Comparison of ENCODE assay signal across 1 cellular context in the genomic region with DNA sequence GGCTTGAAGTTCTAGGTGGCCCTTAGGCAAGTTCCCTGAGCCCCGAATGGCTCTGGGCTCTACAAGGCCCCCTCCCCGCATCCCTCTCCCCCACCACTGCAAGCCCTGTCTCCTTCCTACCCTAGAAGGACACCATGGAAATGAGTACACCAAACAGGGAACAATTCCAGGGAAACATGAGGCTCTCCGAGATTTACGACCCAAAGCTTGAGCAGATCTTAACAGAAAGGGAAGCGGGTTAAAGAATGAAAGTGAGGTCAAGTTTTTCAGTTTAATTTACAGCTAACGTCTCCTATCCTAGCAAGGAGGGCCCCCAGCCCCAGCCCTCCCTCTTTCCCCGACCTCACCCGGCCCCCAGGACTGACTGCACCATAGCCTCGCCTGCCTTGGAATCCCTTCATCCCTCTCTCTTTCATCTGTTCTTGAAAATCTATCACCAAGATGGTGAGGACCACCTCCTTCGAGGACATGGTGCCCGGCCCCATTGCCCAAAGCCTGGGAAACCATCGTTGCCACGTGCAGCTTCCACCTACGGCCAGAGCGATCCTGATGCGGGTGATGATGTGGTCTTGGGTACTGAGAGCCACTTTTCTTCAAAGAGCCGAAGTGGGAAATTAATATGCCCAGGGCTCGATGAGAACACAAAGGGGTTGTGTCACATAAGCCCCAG.
TF ChIP-seq lines count a peak whose summit lies in the region.

No MANE protein-coding gene starts in this region.

TF ChIP-seq in HepG2, 621 proteins besides CTCF, POLR2A, EP300 and RAD21:
- TF ChIP-seq, protein P1, sequence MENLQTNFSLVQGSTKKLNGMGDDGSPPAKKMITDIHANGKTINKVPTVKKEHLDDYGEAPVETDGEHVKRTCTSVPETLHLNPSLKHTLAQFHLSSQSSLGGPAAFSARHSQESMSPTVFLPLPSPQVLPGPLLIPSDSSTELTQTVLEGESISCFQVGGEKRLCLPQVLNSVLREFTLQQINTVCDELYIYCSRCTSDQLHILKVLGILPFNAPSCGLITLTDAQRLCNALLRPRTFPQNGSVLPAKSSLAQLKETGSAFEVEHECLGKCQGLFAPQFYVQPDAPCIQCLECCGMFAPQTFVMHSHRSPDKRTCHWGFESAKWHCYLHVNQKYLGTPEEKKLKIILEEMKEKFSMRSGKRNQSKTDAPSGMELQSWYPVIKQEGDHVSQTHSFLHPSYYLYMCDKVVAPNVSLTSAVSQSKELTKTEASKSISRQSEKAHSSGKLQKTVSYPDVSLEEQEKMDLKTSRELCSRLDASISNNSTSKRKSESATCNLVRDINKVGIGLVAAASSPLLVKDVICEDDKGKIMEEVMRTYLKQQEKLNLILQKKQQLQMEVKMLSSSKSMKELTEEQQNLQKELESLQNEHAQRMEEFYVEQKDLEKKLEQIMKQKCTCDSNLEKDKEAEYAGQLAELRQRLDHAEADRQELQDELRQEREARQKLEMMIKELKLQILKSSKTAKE (CRISPR knock-in tag; IDR thresholded peaks at IDR 0.05; ENCODE audit: borderline replicate concordance) = no peak
- TF ChIP-seq, protein P2, sequence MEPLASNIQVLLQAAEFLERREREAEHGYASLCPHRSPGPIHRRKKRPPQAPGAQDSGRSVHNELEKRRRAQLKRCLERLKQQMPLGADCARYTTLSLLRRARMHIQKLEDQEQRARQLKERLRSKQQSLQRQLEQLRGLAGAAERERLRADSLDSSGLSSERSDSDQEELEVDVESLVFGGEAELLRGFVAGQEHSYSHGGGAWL (CRISPR knock-in tag; IDR thresholded peaks at IDR 0.05) = no peak
- no peak for TF ChIP-seq PAF1 (CRISPR knock-in tag; IDR thresholded peaks at IDR 0.05)
- TF ChIP-seq PLRG1 (conservative IDR thresholded peaks at IDR 0.05) = no peak
- TF ChIP-seq CCDC6 (CRISPR knock-in tag; IDR thresholded peaks at IDR 0.05) = no peak
- TF ChIP-seq TARDBP (CRISPR knock-in tag; IDR thresholded peaks at IDR 0.05) = no peak
- no peak for TF ChIP-seq ZNF496 (CRISPR knock-in tag; IDR thresholded peaks at IDR 0.05; ENCODE audit: insufficient replicate concordance)
- TF ChIP-seq REXO4 (CRISPR knock-in tag; IDR thresholded peaks at IDR 0.05; ENCODE audit: borderline replicate concordance) = no peak
- TF ChIP-seq NCOR1 (IDR thresholded peaks at IDR 0.05; ENCODE audit: borderline replicate concordance, low read length) = no peak
- TF ChIP-seq ZNF282 (IDR thresholded peaks at IDR 0.05; ENCODE audit: partially characterized antibody) = no peak
- TF ChIP-seq, protein P3, sequence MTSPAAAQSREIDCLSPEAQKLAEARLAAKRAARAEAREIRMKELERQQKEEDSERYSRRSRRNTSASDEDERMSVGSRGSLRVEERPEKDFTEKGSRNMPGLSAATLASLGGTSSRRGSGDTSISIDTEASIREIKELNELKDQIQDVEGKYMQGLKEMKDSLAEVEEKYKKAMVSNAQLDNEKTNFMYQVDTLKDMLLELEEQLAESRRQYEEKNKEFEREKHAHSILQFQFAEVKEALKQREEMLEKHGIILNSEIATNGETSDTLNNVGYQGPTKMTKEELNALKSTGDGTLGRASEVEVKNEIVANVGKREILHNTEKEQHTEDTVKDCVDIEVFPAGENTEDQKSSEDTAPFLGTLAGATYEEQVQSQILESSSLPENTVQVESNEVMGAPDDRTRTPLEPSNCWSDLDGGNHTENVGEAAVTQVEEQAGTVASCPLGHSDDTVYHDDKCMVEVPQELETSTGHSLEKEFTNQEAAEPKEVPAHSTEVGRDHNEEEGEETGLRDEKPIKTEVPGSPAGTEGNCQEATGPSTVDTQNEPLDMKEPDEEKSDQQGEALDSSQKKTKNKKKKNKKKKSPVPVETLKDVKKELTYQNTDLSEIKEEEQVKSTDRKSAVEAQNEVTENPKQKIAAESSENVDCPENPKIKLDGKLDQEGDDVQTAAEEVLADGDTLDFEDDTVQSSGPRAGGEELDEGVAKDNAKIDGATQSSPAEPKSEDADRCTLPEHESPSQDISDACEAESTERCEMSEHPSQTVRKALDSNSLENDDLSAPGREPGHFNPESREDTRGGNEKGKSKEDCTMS (CRISPR knock-in tag; conservative IDR thresholded peaks at IDR 0.05) = no peak
- no peak for TF ChIP-seq KAT2B (IDR thresholded peaks at IDR 0.05; ENCODE audit: borderline replicate concordance, low read depth, low read length)
- TF ChIP-seq SALL1 (CRISPR knock-in tag; IDR thresholded peaks at IDR 0.05) = no peak
- no peak for TF ChIP-seq ZNF598 (CRISPR knock-in tag; IDR thresholded peaks at IDR 0.05; ENCODE audit: borderline replicate concordance)
- no peak for TF ChIP-seq PBX2 (CRISPR knock-in tag; IDR thresholded peaks at IDR 0.05)
- no peak for TF ChIP-seq ZNF577 (CRISPR knock-in tag; IDR thresholded peaks at IDR 0.05; ENCODE audit: borderline replicate concordance, low read depth)
